20 cellular contexts compared by ENCODE assay signal in genomic region chr11:66230978-66231377, GRCh38. TPM values are rescaled to one million over a fixed set of nuclear protein-coding genes. Genes with fewer than 3 reads are reported as not detected.
A peak's percentile ranks its signal among the peaks of the same experiment; 100 is the strongest.
DNase-seq lines count a peak whose midpoint lies in the region; ATAC-seq lines count a peak whose summit lies in the region.
"Had no signal": no experiment of that assay in that cellular context is flagged by ENCODE, and none has a peak within 500 bp of the region (broad histone marks: within the 10 kb centered on the region; RNA-seq: fewer than 3 reads in every experiment).

No MANE protein-coding gene starts in this region.

- no peaks in the 10 kb centered on the region for H3K9me3 Mint-ChIP-seq in activated naive CD4-positive, alpha-beta T cell treated with anti-CD3 and anti-CD28 coated beads for 36 hours
- no peaks in the 10 kb centered on the region for H3K9me3 Mint-ChIP-seq in stimulated activated effector memory CD8-positive, alpha-beta T cell treated with anti-CD3 and anti-CD28 coated beads, Interleukin-12 subunit alpha, Interleukin-12 subunit beta, amount 100 ng/mL, for 72 hours
- H3K9me3 Mint-ChIP-seq: CD4-positive, alpha-beta T cell; CD8-positive, alpha-beta T cell had no signal

- 0 out of 2 replicates have a peak overlapping the region, but pooled peaks have one; percentile 20 for H3K9ac ChIP-seq in iPS-20b (ENCODE audit: low read depth, low read length)

- peaks cover 26% of the 10 kb centered on the region for H3K36me3 Mint-ChIP-seq in activated naive CD4-positive, alpha-beta T cell treated with anti-CD3 and anti-CD28 coated beads for 36 hours (ENCODE audit: low read depth)
- peaks cover 86% of the 10 kb centered on the region for H3K36me3 Mint-ChIP-seq in stimulated activated effector memory CD8-positive, alpha-beta T cell treated with anti-CD3 and anti-CD28 coated beads, Interleukin-12 subunit alpha, Interleukin-12 subunit beta, amount 100 ng/mL, for 72 hours

- no peak for ATAC-seq in right cardiac atrium
- ATAC-seq in Right ventricle myocardium superior (ENCODE audit: poor library complexity): no peak
- no peak for ATAC-seq in stimulated activated effector memory CD8-positive, alpha-beta T cell treated with anti-CD3 and anti-CD28 coated beads, Interleukin-12 subunit alpha, Interleukin-12 subunit beta, amount 100 ng/mL, for 72 hours
- no peak for ATAC-seq in GM21447 (IDR thresholded peaks at IDR 0.05; ENCODE audit: unreplicated experiment)
- ATAC-seq: A549; CD8-positive, alpha-beta T cell had no signal

- no peaks in the 10 kb centered on the region for H3K4me1 ChIP-seq in right cardiac atrium (ENCODE audit: control insufficient read depth, insufficient read depth, low read length)
- H3K4me1 ChIP-seq in iPS-20b (ENCODE audit: insufficient read depth, low read length): peaks cover 6% of the 10 kb centered on the region; the same call in 1 of the 2 replicates
- H3K4me1 ChIP-seq: A549, Caco-2 had no signal

- DNase-seq in activated naive CD4-positive, alpha-beta T cell treated with anti-CD3 and anti-CD28 coated beads for 36 hours: no peak
- DNase-seq in activated naive CD4-positive, alpha-beta T cell (lab: John Stamatoyannopoulos, UW): no peak
- DNase-seq in right cardiac atrium: peak in 2 of 3 donors; percentile 5 to 6
- DNase-seq in Right ventricle myocardium superior: no peak
- DNase-seq in stimulated activated effector memory CD8-positive, alpha-beta T cell treated with anti-CD3 and anti-CD28 coated beads, Interleukin-12 subunit alpha, Interleukin-12 subunit beta, amount 100 ng/mL, for 72 hours (ENCODE audit: low spot score in 2 of 2): no peak
- DNase-seq in activated gamma-delta T cell (lab: John Stamatoyannopoulos, UW): no peak
- DNase-seq: AML-193; Caco-2; Calu3; CD4-positive, alpha-beta T cell; CD8-positive, alpha-beta T cell; DMS79 treated with DMSO at 0.1 percent for 48 hours; GF-D8 had no signal

- no peaks in the 10 kb centered on the region for H3K27me3 Mint-ChIP-seq in activated naive CD4-positive, alpha-beta T cell treated with anti-CD3 and anti-CD28 coated beads for 36 hours (ENCODE audit: low read depth)
- H3K27me3 Mint-ChIP-seq: B cell; CD4-positive, alpha-beta T cell had no signal

- H3K27ac ChIP-seq in right cardiac atrium (ENCODE audit: low read length) (no peak overlapping the region), iPS-20b (ENCODE audit: low read length) (no peak overlapping the region)
- H3K27ac ChIP-seq: 22Rv1; A549; BLaER1 treated with 17β-estradiol and CSF1 and Interleukin-3, amounts not matched to agents 10 nM and 100 nM; C4-2B had no signal

- H3K27ac Mint-ChIP-seq in activated naive CD4-positive, alpha-beta T cell treated with anti-CD3 and anti-CD28 coated beads for 36 hours: peak overlapping the region; percentile 37
- peak overlapping the region; percentile 70 for H3K27ac Mint-ChIP-seq in stimulated activated effector memory CD8-positive, alpha-beta T cell treated with anti-CD3 and anti-CD28 coated beads, Interleukin-12 subunit alpha, Interleukin-12 subunit beta, amount 100 ng/mL, for 72 hours
- H3K27ac Mint-ChIP-seq: B cell; CD4-positive, alpha-beta T cell; CD8-positive, alpha-beta T cell had no signal

- H3K9me3 ChIP-seq in right cardiac atrium (ENCODE audit: control insufficient read depth, low read length) (no peaks in the 10 kb centered on the region), iPS-20b (ENCODE audit: insufficient read depth, low read depth, low read length) (no peaks in the 10 kb centered on the region)
- H3K9me3 ChIP-seq: A549; BLaER1 treated with 17β-estradiol and CSF1 and Interleukin-3, amounts not matched to agents 10 nM and 100 nM; Caco-2 had no signal

- H3K4me1 Mint-ChIP-seq in activated naive CD4-positive, alpha-beta T cell treated with anti-CD3 and anti-CD28 coated beads for 36 hours (ENCODE audit: low read depth): peaks cover 5% of the 10 kb centered on the region
- peaks cover 12% of the 10 kb centered on the region for H3K4me1 Mint-ChIP-seq in stimulated activated effector memory CD8-positive, alpha-beta T cell treated with anti-CD3 and anti-CD28 coated beads, Interleukin-12 subunit alpha, Interleukin-12 subunit beta, amount 100 ng/mL, for 72 hours
- H3K4me1 Mint-ChIP-seq: B cell had no signal

- no peak overlapping the region for H3K4me3 Mint-ChIP-seq in activated naive CD4-positive, alpha-beta T cell treated with anti-CD3 and anti-CD28 coated beads for 36 hours
- no peak overlapping the region for H3K4me3 Mint-ChIP-seq in stimulated activated effector memory CD8-positive, alpha-beta T cell treated with anti-CD3 and anti-CD28 coated beads, Interleukin-12 subunit alpha, Interleukin-12 subunit beta, amount 100 ng/mL, for 72 hours
- H3K4me3 Mint-ChIP-seq: B cell; CD4-positive, alpha-beta T cell; CD8-positive, alpha-beta T cell had no signal

- no peak overlapping the region for H3K4me3 ChIP-seq in right cardiac atrium (ENCODE audit: low read length)
- no peak overlapping the region for H3K4me3 ChIP-seq in iPS-20b (ENCODE audit: low read length)
- H3K4me3 ChIP-seq: A549; BLaER1 treated with 17β-estradiol and CSF1 and Interleukin-3, amounts not matched to agents 10 nM and 100 nM had no signal

- intact Hi-C loops in activated naive CD4-positive, alpha-beta T cell treated with anti-CD3 and anti-CD28 coated beads for 36 hours (cut with micrococcal nuclease): no loop called here
- intact Hi-C loops in right cardiac atrium (cut with DNase I): no loop called here
- intact Hi-C loops in Right ventricle myocardium superior (cut with DNase I): no loop called here

- 90% methylated on average over 14 of the region's 14 CpGs for WGBS in right cardiac atrium

- CTCF ChIA-PET in activated naive CD4-positive, alpha-beta T cell treated with anti-CD3 and anti-CD28 coated beads for 36 hours (lab: Charles Lee): no interaction called here

- no peaks in the 10 kb centered on the region for H3K27me3 ChIP-seq in right cardiac atrium (ENCODE audit: control insufficient read depth, insufficient read depth)
- no peaks in the 10 kb centered on the region for H3K27me3 ChIP-seq in iPS-20b (ENCODE audit: insufficient read depth, low read length)
- H3K27me3 ChIP-seq: BLaER1 treated with 17β-estradiol and CSF1 and Interleukin-3, amounts not matched to agents 10 nM and 100 nM had no signal

- H3K36me3 ChIP-seq in iPS-20b (ENCODE audit: insufficient read depth, low read depth, low read length): peaks cover 16% of the 10 kb centered on the region

RNA-seq across cellular contexts. Expression of gene KLC2, which starts 26.5 kb away (rescaled TPM):
- total RNA-seq in activated naive CD4-positive, alpha-beta T cell treated with anti-CD3 and anti-CD28 coated beads for 36 hours: 10 to 100 TPM; 36.9 to 41.7 TPM
- 10 to 100 TPM; 27.8 to 33.4 (median 30.6) TPM for total RNA-seq in right cardiac atrium
- polyA plus RNA-seq in right cardiac atrium: 34.7 TPM
- 30.7 TPM for total RNA-seq in Right ventricle myocardium superior

RNA-seq across cellular contexts. Expression of gene RAB1B, which starts 37.5 kb away (rescaled TPM):
- 100 to 1,000 TPM; 112 to 115 TPM for total RNA-seq in activated naive CD4-positive, alpha-beta T cell treated with anti-CD3 and anti-CD28 coated beads for 36 hours
- total RNA-seq in right cardiac atrium (100 to 1,000 TPM; 114 to 129 (median 125) TPM), Right ventricle myocardium superior (114 TPM)
- 170 TPM for polyA plus RNA-seq in right cardiac atrium

RNA-seq across cellular contexts. Expression of gene CNIH2, which starts 47.0 kb away (rescaled TPM):
- total RNA-seq in activated naive CD4-positive, alpha-beta T cell treated with anti-CD3 and anti-CD28 coated beads for 36 hours: 1 to 10 TPM; 1.2 to 1.6 TPM
- total RNA-seq in right cardiac atrium (under 1 TPM in 2 of 4 donors, not detected in 2; 0.25 to 0.47 TPM), Right ventricle myocardium superior (not detected)
- polyA plus RNA-seq in right cardiac atrium: 0.23 TPM

RNA-seq across cellular contexts. Expression of gene YIF1A, which starts 58.0 kb away (rescaled TPM):
- 10 to 100 TPM; 45.9 to 49.7 TPM for total RNA-seq in activated naive CD4-positive, alpha-beta T cell treated with anti-CD3 and anti-CD28 coated beads for 36 hours
- 10 to 100 TPM; 48.0 to 65.3 (median 50.5) TPM for total RNA-seq in right cardiac atrium
- polyA plus RNA-seq in right cardiac atrium: 56.1 TPM
- total RNA-seq in Right ventricle myocardium superior: 38.4 TPM

Comparison
In these comparisons a context has a peak if more than half of its experiments do, and no peak if none do; other contexts are left out.
1. DNase-seq: peak in right cardiac atrium (2 of 3); none in activated naive CD4-positive, alpha-beta T cell treated with anti-CD3 and anti-CD28 coated beads for 36 hours (single experiment), activated naive CD4-positive, alpha-beta T cell (0 of 4), Right ventricle myocardium superior (single experiment), stimulated activated effector memory CD8-positive, alpha-beta T cell treated with anti-CD3 and anti-CD28 coated beads, Interleukin-12 subunit alpha, Interleukin-12 subunit beta, amount 100 ng/mL, for 72 hours (0 of 2) and activated gamma-delta T cell (single experiment).